ENCODE assay signal across 9 cellular contexts in genomic region chr11:838441-839279, GRCh38. TPM values are rescaled to one million over a fixed set of nuclear protein-coding genes. Genes with fewer than 3 reads are reported as not detected.
DNase-seq lines count a peak whose midpoint lies in the region; ATAC-seq and TF ChIP-seq lines count a peak whose summit lies in the region.
"Had no signal": no experiment of that assay in that cellular context is flagged by ENCODE, and none has a peak within 500 bp of the region (broad histone marks: within the 10 kb centered on the region; RNA-seq: fewer than 3 reads in every experiment).

No MANE protein-coding gene starts in this region.

- H3K4me1 ChIP-seq in cardiac muscle cell (ENCODE audit: low read depth), result peaks cover 15% of the 10 kb centered on the region
- peaks cover 29% of the 10 kb centered on the region for H3K4me1 ChIP-seq in PC-3 (ENCODE audit: insufficient read depth, low read length)
- H3K4me1 ChIP-seq in stomach, result peaks cover 63 to 92% (median 89%) of the 10 kb centered on the region in 4 donors

- H3K9me3 ChIP-seq in cardiac muscle cell (ENCODE audit: low read depth) (no peaks in the 10 kb centered on the region), PC-3 (ENCODE audit: low read length) (no peaks in the 10 kb centered on the region), stomach (no peaks in the 10 kb centered on the region)

- H3F3A ChIP-seq in PC-3 (ENCODE audit: low read length, unreplicated experiment), result peaks cover 11% of the 10 kb centered on the region

- H3K27ac ChIP-seq in cardiac muscle cell, result peak overlapping the region; percentile 54
- 0 out of 2 replicates have a peak overlapping the region, but pooled peaks have one; percentile 0 for H3K27ac ChIP-seq in PC-3 (ENCODE audit: low read length)
- peak overlapping the region; percentile 85 for H3K27ac ChIP-seq in epithelial cell of prostate
- H3K27ac ChIP-seq in stomach, result peak overlapping the region; percentile 5 to 98 (median 56)

- H4K20me1 ChIP-seq in PC-3 (ENCODE audit: low read length), result peaks cover 41% of the 10 kb centered on the region

- H3K9me2 ChIP-seq in PC-3 (replicated peaks; ENCODE audit: low read length), result no peaks in the 10 kb centered on the region

- H3K4me2 ChIP-seq in PC-3 (ENCODE audit: low read length), result no peak overlapping the region

- no TSS peak for BruUV-seq in PC-3 (replicated peaks; lab: Mats Ljungman, UMichigan)

- H3K9ac ChIP-seq in PC-3 (ENCODE audit: low read length), result no peak overlapping the region

- H3K4me3 ChIP-seq in cardiac muscle cell, result no peak overlapping the region
- no peak overlapping the region for H3K4me3 ChIP-seq in PC-3 (ENCODE audit: low read length)
- H3K4me3 ChIP-seq in stomach, result no peak overlapping the region

- no peak overlapping the region for H2AFZ ChIP-seq in PC-3 (ENCODE audit: low read length)

- H3K79me2 ChIP-seq in PC-3 (ENCODE audit: low read length), result peaks cover 78% of the 10 kb centered on the region

- TF ChIP-seq POLR2A in stomach (IDR thresholded peaks at IDR 0.05), result no peak

- H3K27me3 ChIP-seq in cardiac muscle cell, result no peaks in the 10 kb centered on the region
- no peaks in the 10 kb centered on the region for H3K27me3 ChIP-seq in PC-3 (ENCODE audit: low read length)
- H3K27me3 ChIP-seq in stomach, result no peaks in the 10 kb centered on the region

- H3K36me3 ChIP-seq in cardiac muscle cell (peaks cover 33% of the 10 kb centered on the region), PC-3 (ENCODE audit: low read depth, low read length) (peaks cover 53% of the 10 kb centered on the region), stomach (peaks cover 41 to 55% (median 50%) of the 10 kb centered on the region in 4 donors)

- peak in 1 of 2 donors; percentile 46 for DNase-seq in cardiac muscle cell (ENCODE audit: low read depth in 1 of 2, low spot score in 1 of 2)
- no peak for DNase-seq in Right ventricle myocardium inferior (ENCODE audit: missing footprints)
- no peak for DNase-seq in PC-3
- no peak for DNase-seq in epithelial cell of prostate (ENCODE audit: low read depth, low spot score)
- no peak for DNase-seq in stomach
- DNase-seq in superior temporal gyrus (ENCODE audit: extremely low spot score), result no peak
- no peak for DNase-seq in NCI-H146 (lab: John Stamatoyannopoulos, UW)
- DNase-seq: activated CD4-positive, alpha-beta T cell treated with anti-CD3 and anti-CD28 coated beads, Interleukin-2, amount 50 U/mL, for 4 hours had no signal

- TF ChIP-seq CTCF in cardiac muscle cell (IDR thresholded peaks at IDR 0.05; ENCODE audit: low read depth, low read length), result peak; percentile 28
- TF ChIP-seq CTCF in PC-3 (conservative IDR thresholded peaks at IDR 0.05; ENCODE audit: low read depth, low read length), result 0 out of 2 replicates have a peak, but pooled peaks have one; percentile 24
- peak in 4 of 7 experiments; percentile 5 to 20 (median 16) for TF ChIP-seq CTCF in stomach (IDR thresholded peaks at IDR 0.05)

- ATAC-seq in Right ventricle myocardium inferior (no peak), PC-3 (peak; percentile 1; the same call in 1 of the 2 replicates), GM18873 (IDR thresholded peaks at IDR 0.05; ENCODE audit: low FRiP score, unreplicated experiment) (no peak)

- POLR2A ChIA-PET in PC-3 (lab: Charles Lee; ENCODE audit: unreplicated experiment), result interaction anchor here (0.6 kb wide), 2 partner anchors 20 to 222 kb away, joined by 3 to 5 read pairs; partner anchors contain the start of gene PNPLA2

- CTCF ChIA-PET in PC-3 (lab: Charles Lee), result no interaction called here

- intact Hi-C loops in Right ventricle myocardium inferior (cut with DNase I), result no loop called here
- intact Hi-C loops in PC-3 (cut with micrococcal nuclease), result no loop called here
- intact Hi-C loops in stomach (cut with DNase I; ENCODE audit: low total_unique reads), result no loop called here

- TF ChIP-seq EP300 in stomach (IDR thresholded peaks at IDR 0.05), result no peak

- WGBS in stomach, 5 donors, result 33 to 58% (median 37%) methylated on average over 6 to 17 of the region's 17 CpGs

RNA-seq across cellular contexts. Expression of gene POLR2L, which starts 3.7 kb away (rescaled TPM):
- total RNA-seq in cardiac muscle cell (67.3 and 152 TPM in 2 replicates), Right ventricle myocardium inferior (298 TPM), PC-3 (2014; rRNA removed) (661 and 1,148 TPM in 2 replicates), stomach (100 to 1,000 TPM in 1 of 5 donors, 10 to 100 TPM in 4; 13.8 to 407 (median 63.4) TPM)
- polyA plus RNA-seq in cardiac muscle cell (317 and 482 TPM in 2 replicates), stomach (100 to 1,000 TPM; 130 to 160 (median 152) TPM)

RNA-seq across cellular contexts. Expression of gene TSPAN4, which starts 4.0 kb away (rescaled TPM):
- total RNA-seq in cardiac muscle cell (85.3 and 140 TPM in 2 replicates), Right ventricle myocardium inferior (43.8 TPM), PC-3 (2014; rRNA removed) (121 and 138 TPM in 2 replicates), stomach (100 to 1,000 TPM in 1 of 5 donors, 10 to 100 TPM in 4; 20.5 to 116 (median 29.7) TPM)
- polyA plus RNA-seq in cardiac muscle cell (79.1 and 125 TPM in 2 replicates), stomach (10 to 100 TPM; 10.5 to 29.8 (median 26.4) TPM)

RNA-seq across cellular contexts. Expression of gene CD151, which starts 5.9 kb away (rescaled TPM):
- 146 and 177 TPM in 2 replicates for total RNA-seq in cardiac muscle cell
- 210 and 290 TPM in 2 replicates for polyA plus RNA-seq in cardiac muscle cell
- 462 TPM for total RNA-seq in Right ventricle myocardium inferior
- total RNA-seq in PC-3 (2014; rRNA removed), result 469 and 490 TPM in 2 replicates
- total RNA-seq in stomach, result 100 to 1,000 TPM; 103 to 293 (median 157) TPM
- polyA plus RNA-seq in stomach, result 100 to 1,000 TPM in 2 of 3 donors, 10 to 100 TPM in 1; 66.7 to 262 (median 206) TPM

RNA-seq across cellular contexts. Expression of gene CRACR2B, which starts 10.9 kb away (rescaled TPM):
- 43.9 and 91.0 TPM in 2 replicates for total RNA-seq in cardiac muscle cell
- 84.5 and 113 TPM in 2 replicates for polyA plus RNA-seq in cardiac muscle cell
- total RNA-seq in Right ventricle myocardium inferior, result 24.3 TPM
- 10.6 and 19.8 TPM in 2 replicates for total RNA-seq in PC-3 (2014; rRNA removed)
- 100 to 1,000 TPM in 4 of 5 donors, 10 to 100 TPM in 1; 12.7 to 556 (median 165) TPM for total RNA-seq in stomach
- polyA plus RNA-seq in stomach, result 100 to 1,000 TPM; 105 to 133 (median 119) TPM

RNA-seq across cellular contexts. Expression of gene PNPLA2, which starts 19.9 kb away (rescaled TPM):
- total RNA-seq in cardiac muscle cell (59.9 and 99.9 TPM in 2 replicates), Right ventricle myocardium inferior (321 TPM), PC-3 (2014; rRNA removed) (40.2 and 41.4 TPM in 2 replicates), stomach (100 to 1,000 TPM in 3 of 5 donors, 10 to 100 TPM in 2; 33.4 to 385 (median 139) TPM)
- polyA plus RNA-seq in cardiac muscle cell (81.6 and 91.1 TPM in 2 replicates), stomach (10 to 100 TPM; 41.7 to 85.1 (median 77.8) TPM)

Comparison
In these comparisons a context has a peak if more than half of its experiments do, and no peak if none do; other contexts are left out.
1. H3K27ac ChIP-seq: peak in every context shown above with its lines; median percentile 85 in epithelial cell of prostate; 56 in stomach; 54 in cardiac muscle cell; 0 in PC-3.